ENCODE assay signal across 30 cellular contexts in the genomic region with DNA sequence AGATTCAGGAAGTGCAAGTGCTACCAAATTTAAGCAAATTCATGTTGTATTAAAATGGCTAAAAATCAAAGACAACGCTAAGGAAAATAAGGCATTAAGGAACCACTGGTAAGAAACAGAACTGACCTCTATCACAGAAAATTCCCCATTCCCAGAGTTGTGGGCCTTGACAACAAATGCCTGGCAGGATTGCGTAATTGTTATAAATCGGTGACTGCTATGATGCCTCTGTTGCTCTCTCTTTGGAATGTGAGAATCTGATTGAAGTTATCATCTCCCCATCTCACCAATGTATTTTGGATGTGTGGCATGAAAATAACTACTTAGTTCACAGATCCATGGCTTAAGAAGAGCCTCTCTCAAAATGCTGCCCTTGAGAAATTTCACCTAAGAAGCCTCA.
"Had no signal": no experiment of that assay in that cellular context is flagged by ENCODE, and none has a peak within 500 bp of the region (broad histone marks: within the 10 kb centered on the region; RNA-seq: fewer than 3 reads in every experiment).

No MANE protein-coding gene starts in this region.

- H3K9me3 ChIP-seq: body of pancreas, esophagus muscularis mucosa, gastrocnemius medialis had no signal

- H3K27ac ChIP-seq: body of pancreas, esophagus muscularis mucosa, foreskin keratinocyte, gastrocnemius medialis, heart left ventricle, WERI-Rb-1 had no signal

- ATAC-seq: activated CD4-positive, CD25-positive, alpha-beta regulatory T cell treated with anti-CD3 and anti-CD28 coated beads, Interleukin-2, amount 50 U/mL, for 24 hours; activated T-helper 17 cell treated with anti-CD3 and anti-CD28 coated beads, Interleukin-2, amount 50 U/mL, for 72 hours; body of pancreas; effector memory CD8-positive, alpha-beta T cell; foreskin keratinocyte; gastrocnemius medialis; heart left ventricle; T-helper 17 cell had no signal

- DNase-seq: activated B cell treated with CpG ODN at 0.5 μM for 24 hours; activated CD4-positive, alpha-beta memory T cell treated with anti-CD3 and anti-CD28 coated beads, Interleukin-2, amount 10 ng/mL, durations not matched to agents 7 days and 5 days; activated CD4-positive, alpha-beta T cell treated with anti-CD3 and anti-CD28 coated beads, Interleukin-2, amount 10 ng/mL, durations not matched to agents 24 days and 14 days; activated CD8-positive, alpha-beta memory T cell treated with anti-CD3 and anti-CD28 coated beads, Interleukin-2, amount 50 U/mL, for 48 hours; activated effector memory CD4-positive, alpha-beta T cell treated with Interleukin-2 at 50 U/mL for 16 hours; activated gamma-delta T cell treated with Interleukin-2 at 50 U/mL for 16 hours; activated naive CD4-positive, alpha-beta T cell treated with anti-CD3 and anti-CD28 coated beads, Interleukin-2, amount 50 U/mL, for 16 hours; activated naive CD4-positive, alpha-beta T cell treated with Interleukin-2 at 50 U/mL for 16 hours; activated T-cell treated with anti-CD3 and anti-CD28 coated beads for 4 hours; activated T-cell treated with anti-CD3 and anti-CD28 coated beads, Interleukin-2, amount 50 U/mL, for 24 hours; amygdala; aorta; body of pancreas; caudate nucleus; cortex of kidney; dermis blood vessel endothelial cell; effector CD4-positive, alpha-beta T cell; effector memory CD8-positive, alpha-beta T cell; erythroblast; foreskin keratinocyte; gastrocnemius medialis; glutamatergic neuron; heart left ventricle; T-helper 1 cell; T-helper 17 cell; T1000; WERI-Rb-1 had no signal

- H3K4me1 ChIP-seq: body of pancreas, esophagus muscularis mucosa, foreskin keratinocyte, gastrocnemius medialis, heart left ventricle had no signal

- H3K27me3 ChIP-seq: body of pancreas, esophagus muscularis mucosa, gastrocnemius medialis, heart left ventricle had no signal

- H3K36me3 ChIP-seq: esophagus muscularis mucosa, gastrocnemius medialis, heart left ventricle, WERI-Rb-1 had no signal

- H3K4me3 ChIP-seq: body of pancreas, esophagus muscularis mucosa, gastrocnemius medialis, heart left ventricle had no signal
